In the genomic region with DNA sequence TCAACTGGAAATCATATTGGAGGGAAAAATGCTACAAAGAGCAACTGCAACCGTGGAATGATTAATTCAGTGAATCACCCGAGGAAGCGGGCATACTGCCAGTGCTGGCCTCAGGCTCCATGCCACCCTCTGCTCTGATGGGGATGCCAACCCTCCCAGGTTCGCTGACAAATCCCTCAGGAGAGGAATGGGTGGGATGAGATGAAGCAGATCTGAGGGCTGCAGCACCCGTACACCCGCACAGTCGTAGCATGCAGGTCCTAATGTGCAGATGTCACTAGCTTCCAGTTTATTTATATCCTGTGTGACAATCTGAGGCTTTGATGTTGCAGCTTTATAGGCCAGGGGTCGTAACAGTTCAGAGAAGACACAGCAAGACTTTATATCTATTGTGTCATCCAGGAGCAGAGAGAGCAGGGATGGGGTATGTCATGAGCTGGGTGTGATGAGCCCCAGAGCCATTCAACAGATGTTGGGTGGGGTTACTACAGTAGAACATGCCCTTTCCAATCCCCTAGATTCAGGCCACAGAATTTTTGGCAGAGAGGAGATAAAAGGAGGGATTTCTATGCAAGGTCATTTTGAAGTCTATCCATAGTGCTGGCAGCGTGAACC, we compare ENCODE assay signal across 14 cellular contexts. TPM values are rescaled to one million over a fixed set of nuclear protein-coding genes. Genes with fewer than 3 reads are reported as not detected.
DNase-seq lines count a peak whose midpoint lies in the region; ATAC-seq lines count a peak whose summit lies in the region.
"Had no signal": no experiment of that assay in that cellular context is flagged by ENCODE, and none has a peak within 500 bp of the region (broad histone marks: within the 10 kb centered on the region; RNA-seq: fewer than 3 reads in every experiment).

No MANE protein-coding gene starts in this region.

- DNase-seq in ACHN = peak; percentile 89
- peak; percentile 80 for DNase-seq in HS-5 (ENCODE audit: low read depth)
- peak; percentile 87 for DNase-seq in astrocyte of the hippocampus (ENCODE audit: low read depth, low spot score)
- peak; percentile 70 for DNase-seq in kidney glomerular epithelial cell (lab: John Stamatoyannopoulos, UW)
- no peak for DNase-seq in SKM-1 (lab: John Stamatoyannopoulos, UW; ENCODE audit: unreplicated experiment)
- no peak for DNase-seq in activated CD4-positive, alpha-beta T cell treated with anti-CD3 and anti-CD28 coated beads, Interleukin-2, amount 10 ng/mL, durations not matched to agents 7 days and 5 days
- DNase-seq in NCI-H1105 (lab: John Stamatoyannopoulos, UW) = no peak
- DNase-seq: Caco-2, immature natural killer cell, NCI-H1092, T-helper 2 cell, thyroid gland had no signal

- POLR2A ChIA-PET in activated CD4-positive, alpha-beta T cell treated with anti-CD3 and anti-CD28 coated beads, Interleukin-2, amount 10 ng/mL, durations not matched to agents 7 days and 5 days (lab: Charles Lee) = no interaction called here

- H3K4me3 Mint-ChIP-seq in activated CD4-positive, alpha-beta T cell treated with anti-CD3 and anti-CD28 coated beads, Interleukin-2, amount 10 ng/mL, durations not matched to agents 7 days and 5 days = no peak overlapping the region
- H3K4me3 Mint-ChIP-seq: activated naive CD8-positive, alpha-beta T cell; immature natural killer cell had no signal

- H3K4me1 Mint-ChIP-seq in activated CD4-positive, alpha-beta T cell treated with anti-CD3 and anti-CD28 coated beads, Interleukin-2, amount 10 ng/mL, durations not matched to agents 7 days and 5 days = peaks cover 43% of the 10 kb centered on the region
- H3K4me1 Mint-ChIP-seq: immature natural killer cell had no signal

- H3K36me3 Mint-ChIP-seq in activated CD4-positive, alpha-beta T cell treated with anti-CD3 and anti-CD28 coated beads, Interleukin-2, amount 10 ng/mL, durations not matched to agents 7 days and 5 days (ENCODE audit: low read depth) = peaks cover 89% of the 10 kb centered on the region
- H3K36me3 Mint-ChIP-seq: immature natural killer cell had no signal

- in situ Hi-C loops in ACHN (cut with HindIII; ENCODE audit: low pct_ligation_motif_present, low pct_unique_long_range_greater_than_20kb, low sequenced_read_pairs) = no loop called here

- H3K27me3 Mint-ChIP-seq in activated CD4-positive, alpha-beta T cell treated with anti-CD3 and anti-CD28 coated beads, Interleukin-2, amount 10 ng/mL, durations not matched to agents 7 days and 5 days = no peaks in the 10 kb centered on the region
- H3K27me3 Mint-ChIP-seq: activated naive CD8-positive, alpha-beta T cell had no signal

- H3K9me3 Mint-ChIP-seq in activated CD4-positive, alpha-beta T cell treated with anti-CD3 and anti-CD28 coated beads, Interleukin-2, amount 10 ng/mL, durations not matched to agents 7 days and 5 days = no peaks in the 10 kb centered on the region

- CTCF ChIA-PET in activated CD4-positive, alpha-beta T cell treated with anti-CD3 and anti-CD28 coated beads, Interleukin-2, amount 10 ng/mL, durations not matched to agents 7 days and 5 days (lab: Charles Lee) = interaction anchor here (3.0 kb wide), 1 partner anchor 11 kb away, joined by 14 read pairs; no protein-coding TSS in a partner anchor

- ATAC-seq in HG03521 (IDR thresholded peaks at IDR 0.05; ENCODE audit: unreplicated experiment) = no peak

- H3K27ac Mint-ChIP-seq in activated CD4-positive, alpha-beta T cell treated with anti-CD3 and anti-CD28 coated beads, Interleukin-2, amount 10 ng/mL, durations not matched to agents 7 days and 5 days = no peak overlapping the region
- H3K27ac Mint-ChIP-seq: activated naive CD8-positive, alpha-beta T cell; immature natural killer cell had no signal

RNA-seq across cellular contexts. Expression of a gene that starts 44.6 kb away (rescaled TPM):
- total RNA-seq in activated CD4-positive, alpha-beta T cell treated with anti-CD3 and anti-CD28 coated beads, Interleukin-2, amount 10 ng/mL, durations not matched to agents 7 days and 5 days = 100 to 1,000 TPM; 116 to 152 TPM

Comparison
In these comparisons a context has a peak if more than half of its experiments do, and no peak if none do; other contexts are left out.
1. DNase-seq: peak in ACHN (single experiment), HS-5 (single experiment), astrocyte of the hippocampus (single experiment) and kidney glomerular epithelial cell (single experiment); none in SKM-1 (single experiment), activated CD4-positive, alpha-beta T cell treated with anti-CD3 and anti-CD28 coated beads, Interleukin-2, amount 10 ng/mL, durations not matched to agents 7 days and 5 days (single experiment) and NCI-H1105 (single experiment).